ENCODE assay signal across 8 cellular contexts in genomic region chr15:50685191-50685975, GRCh38. TPM values are rescaled to one million over a fixed set of nuclear protein-coding genes. Genes with fewer than 3 reads are reported as not detected.
DNase-seq lines count a peak whose midpoint lies in the region; ATAC-seq and TF ChIP-seq lines count a peak whose summit lies in the region.

No MANE protein-coding gene starts in this region.

- no peaks in the 10 kb centered on the region for H3K27me3 ChIP-seq in KMS-11 (ENCODE audit: insufficient read depth, low read depth)

- intact Hi-C loops in mucosa of descending colon (cut with DNase I, micrococcal nuclease), result loop anchor here in 1 of 2 donors (5.0 kb wide), 1 partner anchor 192 kb away; no protein-coding TSS in a partner anchor

- DNase-seq in AG10803 (ENCODE audit: low read depth) (no peak), cerebellar cortex (ENCODE audit: low spot score) (peak; percentile 7), mucosa of descending colon (no peak), 8988T (no peak), kidney glomerular epithelial cell (lab: John Stamatoyannopoulos, UW) (no peak), SW480 (ENCODE audit: low spot score) (no peak)
- DNase-seq in stimulated activated naive CD4-positive, alpha-beta T cell treated with Interleukin-2 at 50 U/mL for 16 hours (lab: John Stamatoyannopoulos, UW), result no peak

- ATAC-seq in mucosa of descending colon, result no peak

- H3K36me3 ChIP-seq in KMS-11 (ENCODE audit: insufficient read depth) (no peaks in the 10 kb centered on the region), mucosa of descending colon (ENCODE audit: low read depth) (no peaks in the 10 kb centered on the region)

- H3K4me1 ChIP-seq in KMS-11 (ENCODE audit: low read depth, poor library complexity, severe bottlenecking), result peaks cover 29% of the 10 kb centered on the region
- H3K4me1 ChIP-seq in mucosa of descending colon (ENCODE audit: low read depth), result peaks cover 19% of the 10 kb centered on the region

- peak overlapping the region; percentile 90 for H3K4me2 ChIP-seq in KMS-11

- H3K4me3 ChIP-seq in AG10803 (ENCODE audit: low read length) (peak overlapping the region; percentile 96), KMS-11 (IDR thresholded peaks at IDR 0.05; ENCODE audit: insufficient read depth, low read depth, low read length) (peak overlapping the region; percentile 59), mucosa of descending colon (peak overlapping the region; percentile 75)

- H4K20me1 ChIP-seq in KMS-11 (ENCODE audit: insufficient read depth), result peaks cover 14% of the 10 kb centered on the region; the same call in 1 of the 2 replicates

- TF ChIP-seq CTCF in AG10803 (conservative IDR thresholded peaks at IDR 0.05; ENCODE audit: low read length) (peak; percentile 30), KMS-11 (conservative IDR thresholded peaks at IDR 0.05; ENCODE audit: low read depth, low read length) (no peak), mucosa of descending colon (IDR thresholded peaks at IDR 0.05) (no peak)

- H3K9ac ChIP-seq in KMS-11, result peak overlapping the region; percentile 91

- H3K9me3 ChIP-seq in mucosa of descending colon, result no peaks in the 10 kb centered on the region

- H3K79me2 ChIP-seq in KMS-11 (ENCODE audit: insufficient read depth, low read depth), result peaks cover 57% of the 10 kb centered on the region

- peak overlapping the region; percentile 97; the same call in 1 of the 2 replicates for H2AFZ ChIP-seq in KMS-11 (ENCODE audit: low read depth)

- peak overlapping the region; percentile 94; the same call in 1 of the 2 replicates for H3K27ac ChIP-seq in KMS-11

RNA-seq across cellular contexts. Expression of gene TRPM7, which starts 1.2 kb away (rescaled TPM):
- total RNA-seq in mucosa of descending colon, result 10 to 100 TPM; 34.7 to 39.7 (median 38.8) TPM
